ENCODE assay signal across 1 cellular context in genomic region chr6:69914015-69914485, GRCh38.
TF ChIP-seq lines count a peak whose summit lies in the region.

No MANE protein-coding gene starts in this region.

TF ChIP-seq in IMR-90, 13 proteins besides CTCF, POLR2A, EP300 and RAD21:
- TF ChIP-seq RFX5 (IDR thresholded peaks at IDR 0.05; ENCODE audit: low read depth, low read length) (no peak), FOS (IDR thresholded peaks at IDR 0.05; ENCODE audit: low read depth, low read length) (no peak), SMC3 (IDR thresholded peaks at IDR 0.05; ENCODE audit: low read depth, low read length) (no peak), ELK1 (IDR thresholded peaks at IDR 0.05; ENCODE audit: borderline replicate concordance, low read depth, low read length) (no peak), MXI1 (IDR thresholded peaks at IDR 0.05; ENCODE audit: borderline replicate concordance, low read depth, low read length) (no peak), BHLHE40 (IDR thresholded peaks at IDR 0.05; ENCODE audit: low read depth, low read length) (no peak), MAFK (IDR thresholded peaks at IDR 0.05; ENCODE audit: low read depth, low read length) (no peak), MAZ (IDR thresholded peaks at IDR 0.05; ENCODE audit: borderline replicate concordance, low read depth, low read length) (no peak), CHD1 (IDR thresholded peaks at IDR 0.05; ENCODE audit: low read depth, low read length) (no peak), RCOR1 (IDR thresholded peaks at IDR 0.05; ENCODE audit: insufficient replicate concordance, low read length) (no peak), NFE2L2 (IDR thresholded peaks at IDR 0.05; ENCODE audit: low read depth, low read length) (no peak), CEBPB (IDR thresholded peaks at IDR 0.05; ENCODE audit: low read depth, low read length) (no peak)
- TF ChIP-seq, protein P1, sequence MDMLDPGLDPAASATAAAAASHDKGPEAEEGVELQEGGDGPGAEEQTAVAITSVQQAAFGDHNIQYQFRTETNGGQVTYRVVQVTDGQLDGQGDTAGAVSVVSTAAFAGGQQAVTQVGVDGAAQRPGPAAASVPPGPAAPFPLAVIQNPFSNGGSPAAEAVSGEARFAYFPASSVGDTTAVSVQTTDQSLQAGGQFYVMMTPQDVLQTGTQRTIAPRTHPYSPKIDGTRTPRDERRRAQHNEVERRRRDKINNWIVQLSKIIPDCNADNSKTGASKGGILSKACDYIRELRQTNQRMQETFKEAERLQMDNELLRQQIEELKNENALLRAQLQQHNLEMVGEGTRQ (IDR thresholded peaks at IDR 0.05; ENCODE audit: low read depth, low read length): no peak
